Comparison of ENCODE assay signal across 14 cellular contexts in genomic region chr4:12409507-12410190, GRCh38.
DNase-seq lines count a peak whose midpoint lies in the region; ATAC-seq, FAIRE-seq and TF ChIP-seq lines count a peak whose summit lies in the region.
"Had no signal": no experiment of that assay in that cellular context is flagged by ENCODE, and none has a peak within 500 bp of the region (broad histone marks: within the 10 kb centered on the region; RNA-seq: fewer than 3 reads in every experiment).

No MANE protein-coding gene starts in this region.

- H3K36me3 ChIP-seq in WERI-Rb-1: no peaks in the 10 kb centered on the region

- H3K27ac ChIP-seq in A549: no peak overlapping the region
- H3K27ac ChIP-seq in WERI-Rb-1: no peak overlapping the region

- 7% methylated on average over 4 of the region's 4 CpGs for WGBS in A549 (ENCODE audit: missing lambda C conversion rate)

- TF ChIP-seq RAD21 in A549 (conservative IDR thresholded peaks at IDR 0.05 in 1 of 2, IDR thresholded peaks at IDR 0.05 in 1 of 2): no peak

- FAIRE-seq in A549 (lab: Jason Lieb, UNC): no peak

- H3K4me2 ChIP-seq in A549: no peak overlapping the region
- H3K4me2 ChIP-seq: SK-N-SH had no signal

- no peak for TF ChIP-seq POLR2A in A549 (IDR thresholded peaks at IDR 0.05; ENCODE audit: low read length)
- TF ChIP-seq POLR2A in GM18505 (IDR thresholded peaks at IDR 0.05; ENCODE audit: borderline replicate concordance, extremely low read depth, insufficient read depth, insufficient read length): no peak

- no peaks in the 10 kb centered on the region for H3K4me1 ChIP-seq in A549

- POLR2A ChIA-PET in A549 (lab: Yijun Ruan, JAX): no interaction called here

- no peak for TF ChIP-seq EP300 in A549 (IDR thresholded peaks at IDR 0.05)

- H3K27me3 ChIP-seq in WERI-Rb-1 (ENCODE audit: insufficient read depth, low read depth, severe bottlenecking): no peaks in the 10 kb centered on the region

- no peak for TF ChIP-seq CTCF in A549 (IDR thresholded peaks at IDR 0.05)
- TF ChIP-seq CTCF in WERI-Rb-1 (IDR thresholded peaks at IDR 0.05; ENCODE audit: low read depth, low read length): peak; percentile 14; the same call in 1 of the 2 replicates

- no peak for DNase-seq in A549 (ENCODE audit: low read depth in 1 of 2, low spot score in 1 of 2)
- peak; percentile 63 for DNase-seq in HPDE6-E6E7 (ENCODE audit: extremely low spot score)
- no peak for DNase-seq in WERI-Rb-1
- DNase-seq in iris pigment epithelial cell (ENCODE audit: low read depth): peak; percentile 5
- no peak for DNase-seq in NCI-H226
- DNase-seq in central memory CD4-positive, alpha-beta T cell: no peak
- DNase-seq: activated CD4-positive, alpha-beta T cell treated with anti-CD3 and anti-CD28 coated beads for 48 hours; immature natural killer cell; NCI-H1105 treated with DMSO at 0.1 percent for 48 hours; NCI-H510A treated with DMSO at 0.1 percent for 48 hours; SK-N-SH; stimulated activated CD4-positive, alpha-beta T cell treated with anti-CD3 and anti-CD28 coated beads, Interleukin-12 subunit alpha, Interleukin-12 subunit beta, amount 100 ng/mL, for 4 hours had no signal

- H3K9me3 ChIP-seq in A549: no peaks in the 10 kb centered on the region
- H3K9me3 ChIP-seq in WERI-Rb-1 (ENCODE audit: severe bottlenecking): no peaks in the 10 kb centered on the region

- H3K4me3 ChIP-seq in A549 (no peak overlapping the region), WERI-Rb-1 (ENCODE audit: low read depth, low read length) (no peak overlapping the region)

- CTCF ChIA-PET in A549 (lab: Yijun Ruan, JAX): interaction anchor here (0.6 kb wide), 1 partner anchor 27 kb away, joined by 4 read pairs; no protein-coding TSS in a partner anchor

- ATAC-seq in A549: no peak
- no peak for ATAC-seq in GM18505 (IDR thresholded peaks at IDR 0.05; ENCODE audit: unreplicated experiment)
- no peak for ATAC-seq in GM21737 (IDR thresholded peaks at IDR 0.05; ENCODE audit: unreplicated experiment)

TF ChIP-seq in A549, 52 proteins besides CTCF, POLR2A, EP300 and RAD21:
- TF ChIP-seq MAFK (IDR thresholded peaks at IDR 0.05; ENCODE audit: partially characterized antibody) (peak; percentile 69), ZC3H11A (IDR thresholded peaks at IDR 0.05) (no peak)

Comparison
In these comparisons a context has a peak if more than half of its experiments do, and no peak if none do; other contexts are left out.
1. DNase-seq: peak in HPDE6-E6E7 (single experiment) and iris pigment epithelial cell (single experiment); none in A549 (0 of 2), WERI-Rb-1 (single experiment), NCI-H226 (single experiment) and central memory CD4-positive, alpha-beta T cell (single experiment).